21 cellular contexts compared by ENCODE assay signal in the genomic region with DNA sequence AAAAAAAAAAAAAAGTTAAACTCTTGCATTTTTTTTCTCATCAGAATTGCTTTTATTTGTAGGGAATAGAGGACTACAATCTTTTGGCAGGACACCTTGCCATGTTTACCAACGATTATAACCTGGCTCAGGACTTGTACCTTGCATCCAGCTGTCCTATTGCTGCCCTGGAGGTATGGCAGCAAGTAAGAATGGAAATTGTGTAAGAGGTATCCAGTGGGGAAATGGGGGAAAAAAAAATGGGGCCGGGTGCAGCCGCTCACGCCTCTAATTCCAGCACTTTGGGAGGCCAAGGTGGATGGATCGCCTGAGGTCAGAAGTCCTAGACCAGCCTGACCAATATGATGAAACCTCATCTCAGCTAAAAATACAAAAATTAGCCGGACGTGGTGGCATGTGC.
"Had no signal": no experiment of that assay in that cellular context is flagged by ENCODE, and none has a peak within 500 bp of the region (broad histone marks: within the 10 kb centered on the region; RNA-seq: fewer than 3 reads in every experiment).

No MANE protein-coding gene starts in this region.

- H3K79me2 ChIP-seq: hepatocyte had no signal

- DNase-seq: dermis blood vessel endothelial cell; dorsolateral prefrontal cortex; effector CD4-positive, alpha-beta T cell; effector memory CD4-positive, alpha-beta T cell; foreskin melanocyte; heart left ventricle; hypothalamus; immature natural killer cell; islet precursor cell; kidney; kidney glomerular epithelial cell; left colon; left lung; lower lobe of right lung; mesenchymal stem cell; mucosa of descending colon had no signal

- FAIRE-seq: endothelial cell of umbilical vein, kidney had no signal

- H3K4me1 ChIP-seq: esophagus muscularis mucosa, gastroesophageal sphincter, heart left ventricle, left lung, lower lobe of right lung had no signal

- H3K27ac ChIP-seq: coronary artery, dorsolateral prefrontal cortex, esophagus muscularis mucosa, gastroesophageal sphincter, heart left ventricle, hepatocyte, left lung, lower lobe of right lung had no signal

- H2AFZ ChIP-seq: hepatocyte had no signal

- H3K4me3 ChIP-seq: coronary artery, dorsolateral prefrontal cortex, esophagus muscularis mucosa, gastroesophageal sphincter, heart left ventricle, hepatocyte, left lung, lower lobe of right lung, mucosa of descending colon had no signal

- H3K4me2 ChIP-seq: hepatocyte had no signal

- H3K27me3 ChIP-seq: dorsolateral prefrontal cortex, esophagus muscularis mucosa, gastroesophageal sphincter, heart left ventricle, hepatocyte, left lung had no signal

- H3K9me3 ChIP-seq: esophagus muscularis mucosa, gastroesophageal sphincter, heart left ventricle, left lung, lower lobe of right lung, mucosa of descending colon had no signal

- ATAC-seq: gastroesophageal sphincter, heart left ventricle, left colon, left lung, lower lobe of right lung, mucosa of descending colon had no signal
